Comparison of ENCODE assay signal across 22 cellular contexts in the genomic region with DNA sequence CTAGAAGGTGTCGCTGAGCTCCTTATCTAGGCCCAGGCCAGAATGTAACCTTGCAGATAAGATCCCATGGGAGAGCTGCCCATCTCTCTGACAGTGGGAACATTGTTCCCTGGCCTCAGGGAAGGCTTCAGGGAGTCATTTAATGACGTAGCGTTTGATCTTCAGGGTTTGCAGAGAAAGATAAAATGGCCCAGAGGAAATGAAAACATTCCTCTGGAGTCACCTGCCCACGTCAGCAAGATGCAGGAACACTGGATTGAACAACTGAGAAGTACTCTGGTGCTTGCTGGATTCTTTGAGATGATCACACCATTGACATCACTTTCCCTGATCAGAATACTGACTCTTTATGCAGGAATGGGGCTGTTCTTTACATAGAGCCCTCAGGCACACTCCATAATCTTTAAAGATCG. TPM values are rescaled to one million over a fixed set of nuclear protein-coding genes. Genes with fewer than 3 reads are reported as not detected.
DNase-seq lines count a peak whose midpoint lies in the region; ATAC-seq, FAIRE-seq and TF ChIP-seq lines count a peak whose summit lies in the region.
"Had no signal": no experiment of that assay in that cellular context is flagged by ENCODE, and none has a peak within 500 bp of the region (broad histone marks: within the 10 kb centered on the region; RNA-seq: fewer than 3 reads in every experiment).

No MANE protein-coding gene starts in this region.

- intact Hi-C loops in HepG2 (cut with micrococcal nuclease; ENCODE audit: unreplicated experiment) (loop anchor here (5.0 kb wide), 1 partner anchor 529 kb away; no protein-coding TSS in a partner anchor), right lobe of liver (cut with DNase I) (no loop called here), right cardiac atrium (cut with DNase I) (no loop called here), testis (cut with DNase I; ENCODE audit: low total_unique reads) (no loop called here), lower lobe of right lung (cut with DNase I) (no loop called here)

- no peaks in the 10 kb centered on the region for H3K36me3 ChIP-seq in HepG2 (replicated peaks in 1 of 2; ENCODE audit: control insufficient read depth in 1 of 2, insufficient read depth in 2 of 2, low read length in 2 of 2)
- H3K36me3 ChIP-seq in right lobe of liver: no peaks in the 10 kb centered on the region
- H3K36me3 ChIP-seq in testis (ENCODE audit: low read depth, missing control alignments): no peaks in the 10 kb centered on the region
- H3K36me3 ChIP-seq in lower lobe of right lung: no peaks in the 10 kb centered on the region

- 0% methylated on average over 2 of the region's 5 CpGs for WGBS in HepG2 (ENCODE audit: low lambda C conversion rate)
- 58% methylated on average over 3 of the region's 5 CpGs for WGBS in right lobe of liver (ENCODE audit: insufficient coverage, low coverage, low lambda C conversion rate, missing lambda C conversion rate)
- WGBS in right cardiac atrium: 31% methylated on average over 5 of the region's 5 CpGs
- WGBS in testis, 2 donors: 47 to 72% methylated on average over 5 of the region's 5 CpGs

- POLR2A ChIA-PET in HepG2 (lab: Yijun Ruan, JAX): no interaction called here
- POLR2A ChIA-PET in RWPE1 (lab: Yijun Ruan, JAX; ENCODE audit: low non-redundant PET): no interaction called here

- DNase-seq in HepG2 (ENCODE audit: low spot score) (peak; percentile 50), right lobe of liver (no peak), amniotic epithelial cell (ENCODE audit: low read depth) (peak; percentile 5), right cardiac atrium (no peak), testis (peak; percentile 93), GM19238 (ENCODE audit: insufficient read length, low spot score) (no peak), RWPE1 (ENCODE audit: low spot score) (no peak), lower lobe of right lung (no peak)
- DNase-seq: ACHN, AML-193, COR-L47, EL, Kasumi-1, NCI-H1105, NCI-H1694, NCI-H524 treated with DMSO at 0.1 percent for 48 hours, SHP77 treated with DMSO at 0.1 percent for 48 hours had no signal

- H3K27ac ChIP-seq in HepG2 (ENCODE audit: extremely low read length, insufficient read depth, low read length) (no peak overlapping the region), right lobe of liver (no peak overlapping the region), right cardiac atrium (ENCODE audit: low read length) (peak overlapping the region; percentile 70), testis (peak overlapping the region; percentile 68 to 79), RWPE1 (no peak overlapping the region), lower lobe of right lung (no peak overlapping the region)

- H3K4me3 ChIP-seq in HepG2 (replicated peaks in 1 of 3; ENCODE audit: insufficient read depth in 1 of 3, low read depth in 2 of 3, low read length in 3 of 3) (no peak overlapping the region), right lobe of liver (no peak overlapping the region), right cardiac atrium (ENCODE audit: low read length) (no peak overlapping the region), testis (no peak overlapping the region), lower lobe of right lung (no peak overlapping the region)

- peak overlapping the region; percentile 14; the same call in 1 of the 2 replicates for H3K4me2 ChIP-seq in HepG2 (ENCODE audit: low read depth, low read length)

- H2AFZ ChIP-seq in HepG2 (ENCODE audit: low read length): no peak overlapping the region

- CTCF ChIA-PET in HepG2 (lab: Yijun Ruan, JAX; ENCODE audit: low intra/inter-chr PET ratio, low total read pairs) (no interaction called here), RWPE1 (lab: Yijun Ruan, JAX) (no interaction called here)

- peak; percentile 8; the same call in 1 of the 3 replicates for ATAC-seq in HepG2
- no peak for ATAC-seq in right lobe of liver
- ATAC-seq in right cardiac atrium: peak; percentile 27 to 79
- ATAC-seq in lower lobe of right lung: no peak
- ATAC-seq: Panc1 had no signal

- peak in 1 of 2 experiments; percentile 23; a peak in 1 of 4 replicates for TF ChIP-seq EP300 in HepG2 (IDR thresholded peaks at IDR 0.05; ENCODE audit: low read depth in 2 of 2, low read length in 2 of 2)
- TF ChIP-seq EP300 in HepG2 (CRISPR knock-in tag; IDR thresholded peaks at IDR 0.05; ENCODE audit: borderline replicate concordance): no peak

- H3K9ac ChIP-seq in HepG2 (ENCODE audit: insufficient read depth, low read depth, low read length): no peak overlapping the region

- H3K27me3 ChIP-seq in HepG2 (ENCODE audit: control insufficient read depth in 1 of 2, insufficient read depth in 2 of 2, low read length in 2 of 2) (no peaks in the 10 kb centered on the region), right lobe of liver (no peaks in the 10 kb centered on the region), right cardiac atrium (ENCODE audit: control insufficient read depth, insufficient read depth) (no peaks in the 10 kb centered on the region), testis (no peaks in the 10 kb centered on the region), lower lobe of right lung (ENCODE audit: low read depth) (no peaks in the 10 kb centered on the region)

- H3K4me1 ChIP-seq in HepG2 (ENCODE audit: insufficient read depth, low read length) (peaks cover 45% of the 10 kb centered on the region), right lobe of liver (peaks cover 0 to 11% (median 3%) of the 10 kb centered on the region in 4 donors), right cardiac atrium (ENCODE audit: control insufficient read depth, insufficient read depth, low read length) (peaks cover 7% of the 10 kb centered on the region), testis (peaks cover 24% of the 10 kb centered on the region), lower lobe of right lung (peaks cover 8% of the 10 kb centered on the region)

- TF ChIP-seq CTCF in HepG2 (CRISPR knock-in tag; IDR thresholded peaks at IDR 0.05) (no peak), right lobe of liver (IDR thresholded peaks at IDR 0.05) (no peak), testis (IDR thresholded peaks at IDR 0.05) (no peak), RWPE1 (conservative IDR thresholded peaks at IDR 0.05; ENCODE audit: low read depth) (no peak), lower lobe of right lung (IDR thresholded peaks at IDR 0.05) (no peak)

- TF ChIP-seq RAD21 in HepG2 (CRISPR knock-in tag; IDR thresholded peaks at IDR 0.05): no peak

- no TSS peak for BruUV-seq in HepG2 (replicated peaks; lab: Mats Ljungman, UMichigan)

- H4K20me1 ChIP-seq in HepG2 (ENCODE audit: insufficient read depth, low read length): no peaks in the 10 kb centered on the region

- peak; percentile 65 for FAIRE-seq in HepG2 (lab: Jason Lieb, UNC)
- FAIRE-seq: H54 had no signal

- in situ Hi-C loops in HepG2 (cut with HindIII; ENCODE audit: extremely low pct_ligation_motif_present, low pct_unique_long_range_greater_than_20kb): no loop called here

- TF ChIP-seq POLR2A in HepG2 (IDR thresholded peaks at IDR 0.05; ENCODE audit: insufficient read depth in 1 of 2, low read depth in 2 of 2, low read length in 2 of 2) (no peak), right lobe of liver (IDR thresholded peaks at IDR 0.05) (no peak), testis (IDR thresholded peaks at IDR 0.05) (no peak)

- H3K9me3 ChIP-seq in HepG2 (ENCODE audit: low read length): peaks cover 9% of the 10 kb centered on the region
- no peaks in the 10 kb centered on the region for H3K9me3 ChIP-seq in right lobe of liver
- no peaks in the 10 kb centered on the region for H3K9me3 ChIP-seq in right cardiac atrium (ENCODE audit: control insufficient read depth, low read length)
- no peaks in the 10 kb centered on the region for H3K9me3 ChIP-seq in testis
- peaks cover 3% of the 10 kb centered on the region for H3K9me3 ChIP-seq in lower lobe of right lung

- H3K79me2 ChIP-seq in HepG2 (ENCODE audit: insufficient read depth, low read length): no peaks in the 10 kb centered on the region

TF ChIP-seq in HepG2, 621 proteins besides CTCF, POLR2A, EP300 and RAD21 (continues in another document):
- 0 out of 2 replicates have a peak, but pooled peaks have one; percentile 46 for TF ChIP-seq CREB1 (IDR thresholded peaks at IDR 0.05)
- peak; percentile 36; the same call in 1 of the 2 replicates for TF ChIP-seq CREB1 (CRISPR knock-in tag; IDR thresholded peaks at IDR 0.05)
- no peak for TF ChIP-seq ZNF335 (CRISPR knock-in tag; IDR thresholded peaks at IDR 0.05)

RNA-seq across cellular contexts. Expression of a gene that starts 51.6 kb away (rescaled TPM):
- total RNA-seq in HepG2 (2016; rRNA removed; fragmentation: Illumina TruSeq; extraction: Trizol) (not detected in 2 replicates), right lobe of liver (1 to 10 TPM in 4 of 6 experiments, under 1 TPM in 2; 0.33 to 8.3 (median 1.5) TPM), right cardiac atrium (10 to 100 TPM; 24.9 to 73.9 (median 35.1) TPM), testis (10 to 100 TPM; 13.3 to 18.1 TPM), lower lobe of right lung (2.9 TPM)
- not detected in 2 replicates for total RNA-seq in HepG2 (2016; cell fraction: cytosol; rRNA removed; fragmentation: Illumina TruSeq; extraction: Trizol; ENCODE audit: low read depth)
- total RNA-seq in HepG2 (2016; cell fraction: insoluble cytoplasmic fraction; rRNA removed; fragmentation: Illumina TruSeq; extraction: Trizol): not detected in 2 replicates
- total RNA-seq in HepG2 (2016; cell fraction: membrane; rRNA removed; fragmentation: Illumina TruSeq; extraction: Trizol): not detected in 2 replicates
- total RNA-seq in HepG2 (2016; cell fraction: nucleus; rRNA removed; fragmentation: Illumina TruSeq; extraction: Trizol): not detected in 2 replicates
- polyA plus RNA-seq in HepG2 (2011; rRNA removed) (0.01 TPM in 1 of 2 replicates, not detected in the other), right cardiac atrium (15.5 TPM), testis (ENCODE audit: insufficient read depth, low read depth, low replicate concordance) (9.3 TPM)
- polyA plus RNA-seq in HepG2 (2011; cell fraction: cytosol; rRNA removed): not detected in 2 replicates
- polyA plus RNA-seq in HepG2 (2011; cell fraction: nucleus; rRNA removed): not detected in 2 replicates
- not detected in 2 replicates for polyA plus RNA-seq in HepG2 (2012)
- not detected in 2 replicates for polyA plus RNA-seq in HepG2 (2016; cell fraction: cytosol; fragmentation: Illumina TruSeq; extraction: Trizol; ENCODE audit: low read depth)
- polyA plus RNA-seq in HepG2 (2016; cell fraction: insoluble cytoplasmic fraction; fragmentation: Illumina TruSeq; extraction: Trizol; ENCODE audit: low read depth): not detected in 2 replicates
- polyA plus RNA-seq in HepG2 (2016; cell fraction: membrane; fragmentation: Illumina TruSeq; extraction: Trizol; ENCODE audit: low read depth): not detected in 2 replicates
- not detected in 2 replicates for polyA plus RNA-seq in HepG2 (2016; cell fraction: nucleus; fragmentation: Illumina TruSeq; extraction: Trizol; ENCODE audit: insufficient read depth, low read depth)
- 8.9 TPM in 1 of 2 replicates, not detected in the other for polyA minus RNA-seq in HepG2 (2011; rRNA and poly(A)+ RNA removed; ENCODE audit: low replicate concordance)
- not detected in 2 replicates for polyA minus RNA-seq in HepG2 (2011; cell fraction: cytosol; rRNA and poly(A)+ RNA removed)
- polyA minus RNA-seq in HepG2 (2011; cell fraction: nucleus; rRNA and poly(A)+ RNA removed): not detected in 2 replicates
- total RNA-seq: HT-29 had no signal
- polyA plus RNA-seq: CD14-positive monocyte, IgD-negative memory B cell had no signal

Comparison
In these comparisons a context has a peak if more than half of its experiments do, and no peak if none do; other contexts are left out.
1. ATAC-seq: peak in HepG2 (single experiment) and right cardiac atrium (2 of 2); none in right lobe of liver (0 of 4) and lower lobe of right lung (0 of 2).
2. DNase-seq: peak in HepG2 (single experiment), amniotic epithelial cell (single experiment) and testis (single experiment); none in right lobe of liver (0 of 3), right cardiac atrium (0 of 3), GM19238 (single experiment), RWPE1 (single experiment) and lower lobe of right lung (single experiment).
3. H3K27ac ChIP-seq: peak in right cardiac atrium (single experiment) and testis (2 of 2); none in HepG2 (single experiment), right lobe of liver (0 of 3), RWPE1 (single experiment) and lower lobe of right lung (single experiment).